ENCODE assay signal across 8 cellular contexts in the genomic region with DNA sequence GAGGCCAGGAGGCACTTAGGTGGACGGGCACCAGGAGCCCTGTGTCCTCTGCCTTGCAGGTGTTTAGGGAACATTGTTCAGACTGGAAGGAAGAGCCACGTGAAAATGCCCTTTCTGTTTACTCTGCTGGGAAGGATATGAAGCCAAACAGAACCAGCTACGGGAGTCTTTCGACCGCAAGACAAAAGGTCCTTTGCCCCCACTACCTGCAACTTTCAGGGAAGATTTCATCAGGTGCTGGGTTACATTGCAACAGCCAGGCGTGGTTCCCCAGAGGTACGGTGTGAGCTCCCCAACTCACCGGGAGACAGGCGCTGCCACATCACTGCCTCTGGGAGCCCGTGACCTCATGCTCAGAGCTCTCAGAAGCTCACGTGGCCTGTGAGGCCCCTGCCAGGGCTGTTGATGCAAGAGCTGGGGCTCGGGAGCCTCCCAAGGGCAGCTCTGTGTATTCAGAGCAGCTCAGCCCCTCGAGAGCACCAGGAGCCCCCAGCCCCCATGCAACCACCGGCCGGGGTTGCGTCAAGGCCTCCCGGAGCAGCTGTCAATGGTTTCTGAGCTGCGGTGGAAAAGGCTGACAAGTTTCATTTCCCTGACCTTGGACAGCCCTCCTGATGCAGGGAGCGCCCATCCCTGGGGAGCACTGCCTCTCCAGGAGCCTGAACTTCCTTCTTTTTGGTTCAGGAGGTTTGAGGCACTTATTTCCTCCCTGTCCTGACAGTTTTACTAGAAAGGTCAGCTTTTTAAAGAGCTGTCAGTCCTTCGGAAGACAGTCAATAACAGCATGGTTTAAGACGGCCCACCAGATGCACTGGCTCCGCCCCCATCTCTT. TPM values are rescaled to one million over a fixed set of nuclear protein-coding genes. Genes with fewer than 3 reads are reported as not detected.
DNase-seq lines count a peak whose midpoint lies in the region; ATAC-seq, FAIRE-seq and TF ChIP-seq lines count a peak whose summit lies in the region.

No MANE protein-coding gene starts in this region.

- H3K27me3 ChIP-seq in psoas muscle (ENCODE audit: insufficient read depth in 3 of 3, low read length in 2 of 3), result peaks cover 0 to 42% (median 0%) of the 10 kb centered on the region in 3 donors

- 56 to 58% (median 57%) methylated on average over 22 of the region's 22 CpGs for WGBS in psoas muscle, 3 donors

- TF ChIP-seq CTCF in GM12865 (IDR thresholded peaks at IDR 0.05; ENCODE audit: insufficient read depth, low read depth, low read length, missing control alignments), result no peak
- TF ChIP-seq CTCF in activated CD8-positive, alpha-beta T cell treated with anti-CD3 and anti-CD28 coated beads for 36 hours (IDR thresholded peaks at IDR 0.05), result no peak
- no peak for TF ChIP-seq CTCF in fibroblast of villous mesenchyme (IDR thresholded peaks at IDR 0.05; ENCODE audit: insufficient read depth, low read depth, low read length)
- no peak for TF ChIP-seq CTCF in psoas muscle (IDR thresholded peaks at IDR 0.05)

- peaks cover 48% of the 10 kb centered on the region for H3K4me1 Mint-ChIP-seq in activated CD8-positive, alpha-beta T cell treated with anti-CD3 and anti-CD28 coated beads for 36 hours (ENCODE audit: low read depth)

- H3K9me3 Mint-ChIP-seq in activated CD8-positive, alpha-beta T cell treated with anti-CD3 and anti-CD28 coated beads for 36 hours, result no peaks in the 10 kb centered on the region

- no peaks in the 10 kb centered on the region for H3K9me3 ChIP-seq in psoas muscle

- DNase-seq in GM12865 (ENCODE audit: low read depth) (peak; percentile 45), NCI-H2171 (lab: John Stamatoyannopoulos, UW) (peak; percentile 91), fibroblast of villous mesenchyme (ENCODE audit: low read depth) (peak; percentile 98), psoas muscle (peak; percentile 87 to 92), HTR-8/SVneo (ENCODE audit: insufficient read length, low spot score) (no peak)
- peak; percentile 89 for DNase-seq in activated CD8-positive, alpha-beta T cell treated with anti-CD3 and anti-CD28 coated beads for 36 hours

- POLR2A ChIA-PET in activated CD8-positive, alpha-beta T cell treated with anti-CD3 and anti-CD28 coated beads for 36 hours (lab: Charles Lee), result interaction anchor here (0.9 to 1.7 kb wide), 6 partner anchors 10 to 189 kb away, joined by 3 to 12 read pairs (median 4); partner anchors contain the start of gene CBX4

- H3K4me3 ChIP-seq in GM12865 (ENCODE audit: low read depth, low read length) (no peak overlapping the region), fibroblast of villous mesenchyme (ENCODE audit: low read depth, low read length) (peak overlapping the region; percentile 19), psoas muscle (no peak overlapping the region)

- H3K27ac ChIP-seq in psoas muscle, result no peak overlapping the region

- no peaks in the 10 kb centered on the region for H3K4me1 ChIP-seq in psoas muscle

- H3K27me3 Mint-ChIP-seq in activated CD8-positive, alpha-beta T cell treated with anti-CD3 and anti-CD28 coated beads for 36 hours, result no peaks in the 10 kb centered on the region

- peak overlapping the region; percentile 86 for H3K27ac Mint-ChIP-seq in activated CD8-positive, alpha-beta T cell treated with anti-CD3 and anti-CD28 coated beads for 36 hours

- no peak for FAIRE-seq in HTR-8/SVneo (lab: Jason Lieb, UNC)

- CTCF ChIA-PET in activated CD8-positive, alpha-beta T cell treated with anti-CD3 and anti-CD28 coated beads for 36 hours (lab: Charles Lee), result interaction anchor here (1.0 to 7.9 kb wide), 9 partner anchors 13 to 252 kb away, joined by 3 to 67 read pairs (median 5); partner anchors contain the start of genes CBX4 and CBX8

- H3K36me3 Mint-ChIP-seq in activated CD8-positive, alpha-beta T cell treated with anti-CD3 and anti-CD28 coated beads for 36 hours (ENCODE audit: low read depth), result peaks cover 4% of the 10 kb centered on the region

- H3K4me3 Mint-ChIP-seq in activated CD8-positive, alpha-beta T cell treated with anti-CD3 and anti-CD28 coated beads for 36 hours, result peak overlapping the region; percentile 80

- ATAC-seq in activated CD8-positive, alpha-beta T cell treated with anti-CD3 and anti-CD28 coated beads for 36 hours, result peak; percentile 52
- peak; percentile 42 to 76 (median 72) for ATAC-seq in psoas muscle
- no peak for ATAC-seq in GM19452 (IDR thresholded peaks at IDR 0.05; ENCODE audit: unreplicated experiment)
- ATAC-seq in GM21825 (IDR thresholded peaks at IDR 0.05; ENCODE audit: unreplicated experiment), result no peak

- intact Hi-C loops in activated CD8-positive, alpha-beta T cell treated with anti-CD3 and anti-CD28 coated beads for 36 hours (cut with micrococcal nuclease), result loop anchor here (5.0 to 10.0 kb wide), 2 partner anchors 196 to 249 kb away; partner anchors contain the start of gene CBX8
- intact Hi-C loops in psoas muscle (cut with DNase I), result loop anchor here (5.0 to 10.0 kb wide), 5 partner anchors 149 to 251 kb away; no protein-coding TSS in a partner anchor

- no peaks in the 10 kb centered on the region for H3K36me3 ChIP-seq in psoas muscle (ENCODE audit: insufficient read depth in 1 of 2, low read depth in 1 of 2)

RNA-seq across cellular contexts. Expression of gene TBC1D16, which starts 42.1 kb away (rescaled TPM):
- 10 to 100 TPM in 1 of 2 experiments, 1 to 10 TPM in 1; 9.6 to 12.0 TPM for total RNA-seq in activated CD8-positive, alpha-beta T cell treated with anti-CD3 and anti-CD28 coated beads for 36 hours
- total RNA-seq in fibroblast of villous mesenchyme (32.8 and 44.8 TPM in 2 replicates), psoas muscle (10 to 100 TPM in 2 of 4 donors, 1 to 10 TPM in 2; 6.5 to 11.4 (median 8.7) TPM)
- 1 to 10 TPM; 1.7 to 6.4 (median 3.2) TPM for polyA plus RNA-seq in psoas muscle

RNA-seq across cellular contexts. Expression of gene CCDC40, which starts 42.8 kb away (rescaled TPM):
- under 1 TPM; 0.54 to 0.79 TPM for total RNA-seq in activated CD8-positive, alpha-beta T cell treated with anti-CD3 and anti-CD28 coated beads for 36 hours
- total RNA-seq in fibroblast of villous mesenchyme (3.2 and 6.9 TPM in 2 replicates), psoas muscle (1 to 10 TPM in 3 of 4 donors, under 1 TPM in 1; 0.71 to 1.9 (median 1.7) TPM)
- 1 to 10 TPM in 2 of 3 donors, under 1 TPM in 1; 0.51 to 1.4 (median 1.2) TPM for polyA plus RNA-seq in psoas muscle

Comparison
In these comparisons a context has a peak if more than half of its experiments do, and no peak if none do; other contexts are left out.
1. ATAC-seq: peak in activated CD8-positive, alpha-beta T cell treated with anti-CD3 and anti-CD28 coated beads for 36 hours (single experiment) and psoas muscle (4 of 4); none in GM19452 (single experiment) and GM21825 (single experiment).